Comparison of ENCODE assay signal across 9 cellular contexts in genomic region chr12:68958337-68958736, GRCh38. TPM values are rescaled to one million over a fixed set of nuclear protein-coding genes. Genes with fewer than 3 reads are reported as not detected.
DNase-seq lines count a peak whose midpoint lies in the region; ATAC-seq, FAIRE-seq and TF ChIP-seq lines count a peak whose summit lies in the region.
"Had no signal": no experiment of that assay in that cellular context is flagged by ENCODE, and none has a peak within 500 bp of the region (broad histone marks: within the 10 kb centered on the region; RNA-seq: fewer than 3 reads in every experiment).

No MANE protein-coding gene starts in this region.

- H3K27ac Mint-ChIP-seq in activated naive CD8-positive, alpha-beta T cell: peak overlapping the region; percentile 94

- H3K36me3 Mint-ChIP-seq in activated naive CD8-positive, alpha-beta T cell: no peaks in the 10 kb centered on the region

- no peaks in the 10 kb centered on the region for H3K9me3 Mint-ChIP-seq in activated naive CD8-positive, alpha-beta T cell (ENCODE audit: low read depth)

- ATAC-seq in GM19463 (IDR thresholded peaks at IDR 0.05; ENCODE audit: unreplicated experiment) (peak; percentile 96), HG03159 (IDR thresholded peaks at IDR 0.05; ENCODE audit: unreplicated experiment) (peak; percentile 90)
- ATAC-seq: Right ventricle myocardium inferior had no signal

- DNase-seq in GM12891 (ENCODE audit: insufficient read length, low spot score) (peak; percentile 36), NAMALWA (ENCODE audit: low spot score) (no peak), DMS79 (lab: John Stamatoyannopoulos, UW) (no peak), GOT3 (lab: John Stamatoyannopoulos, UW) (no peak), epidermal melanocyte (ENCODE audit: insufficient read length, low spot score) (no peak)

- H3K27me3 Mint-ChIP-seq in activated naive CD8-positive, alpha-beta T cell: no peaks in the 10 kb centered on the region

- H3K4me1 Mint-ChIP-seq in activated naive CD8-positive, alpha-beta T cell (ENCODE audit: low read depth): peaks cover 43% of the 10 kb centered on the region

- H3K4me3 Mint-ChIP-seq in activated naive CD8-positive, alpha-beta T cell: peak overlapping the region; percentile 42

- TF ChIP-seq POLR2A in GM12891 (IDR thresholded peaks at IDR 0.05; ENCODE audit: low read depth, low read length): no peak

- peak; percentile 74 for FAIRE-seq in GM12891 (lab: Jason Lieb, UNC)

TF ChIP-seq in GM12891, 5 proteins besides CTCF, POLR2A, EP300 and RAD21:
- TF ChIP-seq TAF1 (IDR thresholded peaks at IDR 0.05; ENCODE audit: low read depth, low read length) (no peak), SPI1 (IDR thresholded peaks at IDR 0.05; ENCODE audit: low read depth, low read length) (peak; percentile 51; the same call in 1 of the 2 replicates)

RNA-seq across cellular contexts. Expression of gene CPM, which starts 25.4 kb away (rescaled TPM):
- polyA plus RNA-seq in GM12891 (2012; ENCODE audit: low read depth, missing spikeins): 0.85 TPM
